ENCODE assay signal across 36 cellular contexts in the genomic region with DNA sequence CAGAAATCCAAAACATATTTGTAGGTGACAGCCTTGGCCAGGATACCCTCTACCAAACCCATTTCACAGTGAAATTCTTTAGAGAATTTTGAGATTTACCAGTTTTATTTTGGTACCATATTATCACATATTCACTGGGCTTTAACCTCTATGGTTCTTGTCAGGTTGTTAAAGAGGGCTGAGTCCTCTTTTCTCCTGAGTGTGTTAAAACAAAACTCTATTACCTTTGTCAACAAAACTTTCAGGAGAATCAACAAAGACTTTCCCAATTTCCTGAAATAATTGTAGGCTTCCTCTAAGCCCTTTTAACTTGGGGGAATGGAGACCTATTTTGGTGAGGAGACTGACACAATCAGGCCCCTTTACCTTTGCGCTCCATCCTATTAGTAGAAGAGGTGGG.
"Had no signal": no experiment of that assay in that cellular context is flagged by ENCODE, and none has a peak within 500 bp of the region (broad histone marks: within the 10 kb centered on the region; RNA-seq: fewer than 3 reads in every experiment).

No MANE protein-coding gene starts in this region.

- H3K27me3 Mint-ChIP-seq: activated CD4-positive, alpha-beta memory T cell treated with anti-CD3 and anti-CD28 coated beads for 36 hours; activated CD4-positive, alpha-beta T cell treated with anti-CD3 and anti-CD28 coated beads, Interleukin-2, amount 10 ng/mL, durations not matched to agents 24 days and 14 days; activated CD8-positive, alpha-beta T cell treated with anti-CD3 and anti-CD28 coated beads for 36 hours; activated T-helper 17 cell treated with anti-CD3 and anti-CD28 coated beads, Interleukin-2, amount 50 U/mL, for 72 hours; brain; central memory CD8-positive, alpha-beta T cell had no signal

- H3K9me3 Mint-ChIP-seq: activated B cell treated with CpG ODN at 0.5 μM for 24 hours; activated T-helper 17 cell treated with anti-CD3 and anti-CD28 coated beads, Interleukin-2, amount 50 U/mL, for 72 hours; brain; central memory CD8-positive, alpha-beta T cell; T-helper 1 cell treated with Interleukin-12 subunit alpha and Interleukin-12 subunit beta and Interleukin-4 antibody, amounts not matched to agents 30 μg/mL and 1 μg/mL, for 36 hours had no signal

- H3K27ac ChIP-seq: ascending aorta, cardiac muscle cell, VCaP had no signal

- H3K4me3 Mint-ChIP-seq: activated B cell treated with CpG ODN at 0.5 μM for 24 hours; activated CD4-positive, alpha-beta memory T cell treated with anti-CD3 and anti-CD28 coated beads for 36 hours; activated CD4-positive, alpha-beta T cell treated with anti-CD3 and anti-CD28 coated beads, Interleukin-2, amount 10 ng/mL, durations not matched to agents 24 days and 14 days; activated CD8-positive, alpha-beta T cell treated with anti-CD3 and anti-CD28 coated beads for 36 hours; activated naive CD4-positive, alpha-beta T cell treated with anti-CD3 and anti-CD28 coated beads for 36 hours; activated T-cell treated with anti-CD3 and anti-CD28 coated beads, Interleukin-2, amount 50 U/mL, for 72 hours; activated T-helper 1 cell treated with anti-CD3 and anti-CD28 coated beads, Interleukin-12 subunit alpha, Interleukin-12 subunit beta, Interleukin-2, Interleukin-4 antibody, amounts not matched to agents 30 ng/mL and 10 ng/mL and 1 ng/mL, durations not matched to agents 14 hours and 24 hours and 36 hours; activated T-helper 17 cell treated with anti-CD3 and anti-CD28 coated beads, Interleukin-2, amount 50 U/mL, for 72 hours; brain; central memory CD8-positive, alpha-beta T cell; T-helper 1 cell treated with Interleukin-12 subunit alpha and Interleukin-12 subunit beta and Interleukin-4 antibody, amounts not matched to agents 30 μg/mL and 1 μg/mL, for 36 hours; T-helper 2 cell treated with Interferon-gamma antibody and Interleukin-4, amounts not matched to agents 5 μg/mL and 100 μg/mL, for 36 hours had no signal

- H3K4me1 Mint-ChIP-seq: activated B cell treated with CpG ODN at 0.5 μM for 24 hours, brain had no signal

- H3K27ac Mint-ChIP-seq: activated B cell treated with CpG ODN at 0.5 μM for 24 hours; activated CD4-positive, alpha-beta memory T cell treated with anti-CD3 and anti-CD28 coated beads for 36 hours; activated CD4-positive, alpha-beta T cell treated with anti-CD3 and anti-CD28 coated beads, Interleukin-2, amount 10 ng/mL, durations not matched to agents 24 days and 14 days; activated CD8-positive, alpha-beta T cell treated with anti-CD3 and anti-CD28 coated beads for 36 hours; activated naive CD4-positive, alpha-beta T cell treated with anti-CD3 and anti-CD28 coated beads for 36 hours; activated T-cell treated with anti-CD3 and anti-CD28 coated beads, Interleukin-2, amount 50 U/mL, for 72 hours; activated T-helper 1 cell treated with anti-CD3 and anti-CD28 coated beads, Interleukin-12 subunit alpha, Interleukin-12 subunit beta, Interleukin-2, Interleukin-4 antibody, amounts not matched to agents 30 ng/mL and 10 ng/mL and 1 ng/mL, durations not matched to agents 14 hours and 24 hours and 36 hours; activated T-helper 17 cell treated with anti-CD3 and anti-CD28 coated beads, Interleukin-2, amount 50 U/mL, for 72 hours; brain; T-helper 1 cell treated with Interleukin-12 subunit alpha and Interleukin-12 subunit beta and Interleukin-4 antibody, amounts not matched to agents 30 μg/mL and 1 μg/mL, for 36 hours; T-helper 2 cell treated with Interferon-gamma antibody and Interleukin-4, amounts not matched to agents 5 μg/mL and 100 μg/mL, for 36 hours had no signal

- H3K4me3 ChIP-seq: ascending aorta, cardiac muscle cell had no signal

- ATAC-seq: activated CD8-positive, alpha-beta T cell treated with anti-CD3 and anti-CD28 coated beads for 36 hours; activated T-cell treated with anti-CD3 and anti-CD28 coated beads, Interleukin-2, amount 50 U/mL, for 72 hours; activated T-helper 17 cell treated with anti-CD3 and anti-CD28 coated beads, Interleukin-2, amount 50 U/mL, for 72 hours had no signal

- FAIRE-seq: bronchial epithelial cell, TTC549 had no signal

- H3K9me3 ChIP-seq: ascending aorta had no signal

- H3K36me3 ChIP-seq: ascending aorta, cardiac muscle cell had no signal

- H3K27me3 ChIP-seq: ascending aorta, cardiac muscle cell had no signal

- H3K4me1 ChIP-seq: ascending aorta had no signal

- H3K36me3 Mint-ChIP-seq: activated CD4-positive, alpha-beta memory T cell treated with anti-CD3 and anti-CD28 coated beads for 36 hours; brain had no signal

- DNase-seq: activated B cell treated with CpG ODN at 0.5 μM for 24 hours; activated CD4-positive, alpha-beta memory T cell treated with anti-CD3 and anti-CD28 coated beads for 36 hours; activated CD4-positive, alpha-beta T cell treated with anti-CD3 and anti-CD28 coated beads for 4 hours; activated CD4-positive, alpha-beta T cell treated with anti-CD3 and anti-CD28 coated beads, Interleukin-2, amount 10 ng/mL, durations not matched to agents 24 days and 14 days; activated CD4-positive, alpha-beta T cell treated with anti-CD3 and anti-CD28 coated beads, Interleukin-2, amount 50 U/mL, for 1 hour; activated CD4-positive, alpha-beta T cell treated with anti-CD3 and anti-CD28 coated beads, Interleukin-2, amount 50 U/mL, for 4 hours; activated CD4-positive, CD25-positive, alpha-beta regulatory T cell treated with anti-CD3 and anti-CD28 coated beads, Interleukin-2, amount 50 U/mL, for 72 hours; activated CD8-positive, alpha-beta memory T cell treated with anti-CD3 and anti-CD28 coated beads, Interleukin-2, amount 50 U/mL, for 4 hours; activated CD8-positive, alpha-beta T cell treated with anti-CD3 and anti-CD28 coated beads for 36 hours; activated effector memory CD4-positive, alpha-beta T cell treated with anti-CD3 and anti-CD28 coated beads, Interleukin-2, amount 50 U/mL, for 16 hours; activated gamma-delta T cell treated with Interleukin-2 at 50 U/mL for 16 hours; activated naive CD4-positive, alpha-beta T cell; activated naive CD4-positive, alpha-beta T cell treated with anti-CD3 and anti-CD28 coated beads for 36 hours; activated naive CD4-positive, alpha-beta T cell treated with anti-CD3 and anti-CD28 coated beads, Interleukin-2, amount 50 U/mL, for 16 hours; activated T-cell treated with anti-CD3 and anti-CD28 coated beads for 4 hours; activated T-cell treated with anti-CD3 and anti-CD28 coated beads, Interleukin-2, amount 50 U/mL, for 1 hour; activated T-cell treated with anti-CD3 and anti-CD28 coated beads, Interleukin-2, amount 50 U/mL, for 72 hours; amygdala; anterior cingulate cortex; caudate nucleus; cerebellar nuclear complex; SW 1271; T-helper 1 cell; T-helper 2 cell; T-helper 9 cell had no signal
